Comparison of ENCODE assay signal across 8 cellular contexts in the genomic region with DNA sequence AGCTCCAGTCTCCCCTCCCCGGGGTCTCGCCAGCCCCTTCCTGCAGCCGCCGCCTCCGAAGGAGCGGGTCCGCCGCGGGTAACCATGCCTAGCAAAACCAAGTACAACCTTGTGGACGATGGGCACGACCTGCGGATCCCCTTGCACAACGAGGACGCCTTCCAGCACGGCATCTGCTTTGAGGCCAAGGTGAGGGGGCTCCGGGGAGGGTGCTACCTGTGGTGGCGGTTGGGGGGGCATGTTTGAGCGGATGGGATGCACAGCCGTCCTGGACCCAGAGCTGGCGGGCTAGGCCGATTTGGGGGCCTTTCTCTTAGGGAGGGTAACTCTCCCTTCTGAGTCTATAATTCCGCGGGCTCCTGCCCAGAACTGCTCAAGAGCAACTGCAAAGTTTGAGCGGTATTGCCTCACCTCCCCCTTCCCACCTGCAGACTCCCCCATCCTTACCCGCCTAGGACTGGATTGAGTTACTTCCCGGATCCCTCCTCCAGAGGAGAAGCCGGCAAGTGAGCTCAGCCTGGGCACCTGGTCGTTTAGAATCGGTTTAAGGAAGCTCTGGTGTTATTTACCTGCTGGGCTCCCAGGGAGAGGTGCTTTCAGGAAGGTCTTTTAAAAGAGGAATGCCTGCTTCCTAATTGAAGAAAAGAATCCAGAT. TPM values are rescaled to one million over a fixed set of nuclear protein-coding genes. Genes with fewer than 3 reads are reported as not detected.
DNase-seq lines count a peak whose midpoint lies in the region; ATAC-seq, FAIRE-seq and TF ChIP-seq lines count a peak whose summit lies in the region.

No MANE protein-coding gene starts in this region.

- no peak for FAIRE-seq in astrocyte (lab: Jason Lieb, UNC)

- H3K27me3 Mint-ChIP-seq in astrocyte (ENCODE audit: low read depth, unreplicated experiment), result peaks cover 25% of the 10 kb centered on the region

- ATAC-seq in left lobe of liver (peak; percentile 5), GM21360 (IDR thresholded peaks at IDR 0.05; ENCODE audit: unreplicated experiment) (no peak), HG03565 (IDR thresholded peaks at IDR 0.05; ENCODE audit: unreplicated experiment) (no peak)

- H3K79me2 ChIP-seq in astrocyte (ENCODE audit: insufficient read depth, low read length), result no peaks in the 10 kb centered on the region

- H3K4me2 ChIP-seq in astrocyte (ENCODE audit: low read length), result peak overlapping the region; percentile 96

- no peak for DNase-seq in GM12864 (ENCODE audit: low read depth)
- DNase-seq in NCI-H128 (lab: John Stamatoyannopoulos, UW; ENCODE audit: unreplicated experiment), result peak; percentile 31
- DNase-seq in astrocyte (ENCODE audit: low read depth), result no peak
- DNase-seq in left lobe of liver (ENCODE audit: low spot score), result no peak
- DNase-seq in NOMO-1 treated with DMSO at 0.1 percent for 48 hours (lab: John Stamatoyannopoulos, UW; ENCODE audit: unreplicated experiment), result no peak

- H2AFZ ChIP-seq in astrocyte (ENCODE audit: low read depth, low read length), result peak overlapping the region; percentile 78

- H3K4me3 Mint-ChIP-seq in astrocyte (ENCODE audit: unreplicated experiment), result peak overlapping the region; percentile 84

- H3K9me3 Mint-ChIP-seq in astrocyte (ENCODE audit: unreplicated experiment), result peaks cover 7% of the 10 kb centered on the region

- peak overlapping the region; percentile 70 for H3K9ac ChIP-seq in astrocyte (ENCODE audit: low read length)
- H3K9ac ChIP-seq in subcutaneous abdominal adipose tissue (ENCODE audit: low read length in 5 of 5), result peak overlapping the region in 4 of 5 donors; percentile 59 to 78 (median 70)

- peaks cover 23% of the 10 kb centered on the region for H3K27me3 ChIP-seq in astrocyte (ENCODE audit: insufficient read depth, low read length)
- H3K27me3 ChIP-seq in subcutaneous abdominal adipose tissue (ENCODE audit: control insufficient read depth in 5 of 5, insufficient read depth in 4 of 5, low read length in 5 of 5), result peaks cover 0 to 5% (median 0%) of the 10 kb centered on the region in 5 donors

- H3K9me3 ChIP-seq in astrocyte (ENCODE audit: insufficient read depth, low read depth, low read length), result peaks cover 5% of the 10 kb centered on the region
- H3K9me3 ChIP-seq in subcutaneous abdominal adipose tissue (ENCODE audit: control insufficient read depth in 5 of 5, low read length in 5 of 5), result peaks cover 0 to 5% (median 4%) of the 10 kb centered on the region in 5 donors

- H3K27ac ChIP-seq in astrocyte (ENCODE audit: low read depth, low read length), result no peak overlapping the region
- no peak overlapping the region for H3K27ac ChIP-seq in subcutaneous abdominal adipose tissue (ENCODE audit: low read depth, low read length)

- H3K4me1 ChIP-seq in astrocyte (ENCODE audit: insufficient read depth, low read length) (peaks cover 13% of the 10 kb centered on the region), subcutaneous abdominal adipose tissue (ENCODE audit: control insufficient read depth in 5 of 5, insufficient read depth in 5 of 5, low read length in 5 of 5) (peaks cover 0 to 25% (median 19%) of the 10 kb centered on the region in 5 donors)

- peaks cover 11% of the 10 kb centered on the region for H4K20me1 ChIP-seq in astrocyte (ENCODE audit: insufficient read depth, low read length)

- H3K4me1 Mint-ChIP-seq in astrocyte (ENCODE audit: low read depth, unreplicated experiment), result no peaks in the 10 kb centered on the region

- peak overlapping the region; percentile 60; the same call in 1 of the 2 replicates for H3K4me3 ChIP-seq in GM12864 (ENCODE audit: low read depth, low read length)
- peak overlapping the region; percentile 65 for H3K4me3 ChIP-seq in astrocyte (ENCODE audit: insufficient read depth, low read depth, low read length)
- peak overlapping the region; percentile 65 to 88 (median 76) for H3K4me3 ChIP-seq in subcutaneous abdominal adipose tissue (ENCODE audit: low read depth in 1 of 5, low read length in 5 of 5)

- TF ChIP-seq CTCF in GM12864 (IDR thresholded peaks at IDR 0.05; ENCODE audit: low read depth, low read length, missing control alignments), result no peak
- TF ChIP-seq CTCF in astrocyte (IDR thresholded peaks at IDR 0.05; ENCODE audit: insufficient read depth, low read depth, low read length), result no peak

- peaks cover 5% of the 10 kb centered on the region for H3K36me3 Mint-ChIP-seq in astrocyte (ENCODE audit: low read depth, unreplicated experiment)

- no peak overlapping the region for H3K27ac Mint-ChIP-seq in astrocyte (ENCODE audit: unreplicated experiment)

- H3K36me3 ChIP-seq in astrocyte (ENCODE audit: insufficient read depth, low read length) (no peaks in the 10 kb centered on the region), subcutaneous abdominal adipose tissue (ENCODE audit: control insufficient read depth in 5 of 5, insufficient read depth in 5 of 5, low read length in 5 of 5) (no peaks in the 10 kb centered on the region)

RNA-seq across cellular contexts. Expression of a gene that starts 0.7 kb away (rescaled TPM):
- total RNA-seq in astrocyte (0.94 and 1.2 TPM in 2 replicates), left lobe of liver (17.4 TPM)

RNA-seq across cellular contexts. Expression of a gene that starts 46.6 kb away (rescaled TPM):
- total RNA-seq in astrocyte (14.7 and 22.9 TPM in 2 replicates), left lobe of liver (0.48 TPM)

Comparison
In these comparisons a context has a peak if more than half of its experiments do, and no peak if none do; other contexts are left out.
1. RNA of a gene that starts 46.6 kb away (total RNA-seq): 14.7 to 22.9 TPM in astrocyte; 0.48 TPM in left lobe of liver (single experiment); every median in the first group is over 10 times any median in the second.
2. Peak in every context shown above with its lines, with median percentiles within 50 percentile points of each other: H3K4me3 ChIP-seq.